In genomic region chr14:61280526-61281185, GRCh38 we compare ENCODE assay signal across 8 cellular contexts. TPM values are rescaled to one million over a fixed set of nuclear protein-coding genes. Genes with fewer than 3 reads are reported as not detected.
DNase-seq lines count a peak whose midpoint lies in the region; ATAC-seq, FAIRE-seq and TF ChIP-seq lines count a peak whose summit lies in the region.

No MANE protein-coding gene starts in this region.

- H3K4me1 ChIP-seq in foreskin keratinocyte, result peaks cover 20% of the 10 kb centered on the region
- no peaks in the 10 kb centered on the region for H3K4me1 ChIP-seq in osteoblast (ENCODE audit: insufficient read depth, low read length)
- H3K4me1 ChIP-seq in suprapubic skin, result peaks cover 36% of the 10 kb centered on the region

- H3K27ac ChIP-seq in foreskin keratinocyte, result peak overlapping the region; percentile 94
- H3K27ac ChIP-seq in osteoblast (ENCODE audit: low read depth, low read length), result no peak overlapping the region
- H3K27ac ChIP-seq in suprapubic skin, result peak overlapping the region; percentile 97

- TF ChIP-seq CTCF in GM06990 (IDR thresholded peaks at IDR 0.05; ENCODE audit: insufficient read depth, low read length, poor library complexity, severe bottlenecking) (no peak), foreskin keratinocyte (conservative IDR thresholded peaks at IDR 0.05) (peak; percentile 71), osteoblast (IDR thresholded peaks at IDR 0.05; ENCODE audit: extremely low read depth, low read depth, low read length) (peak; percentile 18), suprapubic skin (IDR thresholded peaks at IDR 0.05) (peak in 1 of 2 donors; percentile 51), D721Med (IDR thresholded peaks at IDR 0.05; ENCODE audit: insufficient read depth, missing control alignments) (no peak)

- H2AFZ ChIP-seq in osteoblast (ENCODE audit: low read length), result peak overlapping the region; percentile 85

- no peaks in the 10 kb centered on the region; the same call in none of the 2 replicates for H3K27me3 ChIP-seq in GM06990 (replicated peaks; ENCODE audit: control insufficient read depth, insufficient read depth, low read length)
- H3K27me3 ChIP-seq in foreskin keratinocyte, result no peaks in the 10 kb centered on the region
- peaks cover 27% of the 10 kb centered on the region for H3K27me3 ChIP-seq in osteoblast (ENCODE audit: insufficient read depth, low read length)
- H3K27me3 ChIP-seq in suprapubic skin, result no peaks in the 10 kb centered on the region

- no peak for FAIRE-seq in D721Med (lab: Jason Lieb, UNC)

- H3K36me3 ChIP-seq in GM06990 (ENCODE audit: control insufficient read depth, insufficient read depth, low read length) (no peaks in the 10 kb centered on the region), osteoblast (ENCODE audit: insufficient read depth, low read length) (no peaks in the 10 kb centered on the region), suprapubic skin (no peaks in the 10 kb centered on the region)

- H3K9me3 ChIP-seq in osteoblast (ENCODE audit: low read depth, low read length) (no peaks in the 10 kb centered on the region), suprapubic skin (no peaks in the 10 kb centered on the region)

- H4K20me1 ChIP-seq in osteoblast (ENCODE audit: insufficient read depth, low read length), result no peaks in the 10 kb centered on the region

- peak; percentile 93 for ATAC-seq in activated T-helper 17 cell treated with anti-CD3 and anti-CD28 coated beads, Interleukin-2, amount 50 U/mL, for 72 hours (replicated peaks)
- peak; percentile 58 for ATAC-seq in foreskin keratinocyte
- no peak for ATAC-seq in GM21619 (IDR thresholded peaks at IDR 0.05; ENCODE audit: unreplicated experiment)

- no peaks in the 10 kb centered on the region for H3K36me3 Mint-ChIP-seq in activated T-helper 17 cell treated with anti-CD3 and anti-CD28 coated beads, Interleukin-2, amount 50 U/mL, for 72 hours (ENCODE audit: low read depth)

- H3K27ac Mint-ChIP-seq in activated T-helper 17 cell treated with anti-CD3 and anti-CD28 coated beads, Interleukin-2, amount 50 U/mL, for 72 hours, result peak overlapping the region; percentile 77

- no peak overlapping the region; the same call in none of the 2 replicates for H3K4me3 ChIP-seq in GM06990 (replicated peaks; ENCODE audit: low read depth, low read length)
- H3K4me3 ChIP-seq in osteoblast (ENCODE audit: insufficient read depth, low read length), result peak overlapping the region; percentile 71
- peak overlapping the region; percentile 88 for H3K4me3 ChIP-seq in suprapubic skin

- DNase-seq in GM06990 (ENCODE audit: extremely low read depth, insufficient read length), result peak; percentile 61
- DNase-seq in NCI-H524 (lab: John Stamatoyannopoulos, UW), result peak; percentile 74 to 86
- DNase-seq in foreskin keratinocyte, result peak in 1 of 2 donors; percentile 78
- peak; percentile 90 for DNase-seq in osteoblast (ENCODE audit: insufficient read length, low spot score, missing footprints)
- DNase-seq in suprapubic skin (ENCODE audit: low spot score in 2 of 2), result peak; percentile 80 to 84
- no peak for DNase-seq in D721Med (ENCODE audit: insufficient read length, low spot score)

- TF ChIP-seq POLR2A in suprapubic skin (IDR thresholded peaks at IDR 0.05), result peak in 1 of 2 donors; percentile 22

- no peaks in the 10 kb centered on the region for H3K27me3 Mint-ChIP-seq in activated T-helper 17 cell treated with anti-CD3 and anti-CD28 coated beads, Interleukin-2, amount 50 U/mL, for 72 hours

- no peaks in the 10 kb centered on the region for H3K9me3 Mint-ChIP-seq in activated T-helper 17 cell treated with anti-CD3 and anti-CD28 coated beads, Interleukin-2, amount 50 U/mL, for 72 hours

- peaks cover 16% of the 10 kb centered on the region for H3K4me1 Mint-ChIP-seq in activated T-helper 17 cell treated with anti-CD3 and anti-CD28 coated beads, Interleukin-2, amount 50 U/mL, for 72 hours

- H3K4me3 Mint-ChIP-seq in activated T-helper 17 cell treated with anti-CD3 and anti-CD28 coated beads, Interleukin-2, amount 50 U/mL, for 72 hours, result peak overlapping the region; percentile 95

- peak overlapping the region; percentile 82 for H3K4me2 ChIP-seq in osteoblast (ENCODE audit: insufficient read depth, low read length)

- TF ChIP-seq EP300 in suprapubic skin (IDR thresholded peaks at IDR 0.05), result no peak

- no peaks in the 10 kb centered on the region for H3K79me2 ChIP-seq in osteoblast (ENCODE audit: insufficient read depth, low read length)

- no CpG with 5 or more reads among the region's 81 CpGs for WGBS in suprapubic skin

RNA-seq across cellular contexts. Expression of gene TMEM30B, which starts 0.5 kb away (rescaled TPM):
- total RNA-seq in activated T-helper 17 cell treated with anti-CD3 and anti-CD28 coated beads, Interleukin-2, amount 50 U/mL, for 72 hours, result 1 to 10 TPM in 1 of 2 donors, under 1 TPM in 1; 0.77 to 1.0 TPM
- total RNA-seq in foreskin keratinocyte (17.9 and 19.8 TPM in 2 replicates), osteoblast (1.1 and 1.8 TPM in 2 replicates), suprapubic skin (10 to 100 TPM; 32.7 to 42.0 (median 36.8) TPM)
- 7.6 and 9.5 TPM in 2 replicates for polyA plus RNA-seq in foreskin keratinocyte

RNA-seq across cellular contexts. Expression of gene PRKCH, which starts 40.7 kb away (rescaled TPM):
- total RNA-seq in activated T-helper 17 cell treated with anti-CD3 and anti-CD28 coated beads, Interleukin-2, amount 50 U/mL, for 72 hours, result 100 to 1,000 TPM; 127 to 148 TPM
- 12.7 and 15.2 TPM in 2 replicates for total RNA-seq in foreskin keratinocyte
- 5.6 and 7.9 TPM in 2 replicates for polyA plus RNA-seq in foreskin keratinocyte
- total RNA-seq in osteoblast, result 3.2 and 3.3 TPM in 2 replicates
- 100 to 1,000 TPM in 1 of 4 donors, 10 to 100 TPM in 3; 49.5 to 147 (median 59.2) TPM for total RNA-seq in suprapubic skin

Comparison
In these comparisons a context has a peak if more than half of its experiments do, and no peak if none do; other contexts are left out.
1. CTCF ChIP-seq: peak in foreskin keratinocyte (single experiment) and osteoblast (single experiment); none in GM06990 (single experiment) and D721Med (single experiment).